ENCODE assay signal across 9 cellular contexts in the genomic region with DNA sequence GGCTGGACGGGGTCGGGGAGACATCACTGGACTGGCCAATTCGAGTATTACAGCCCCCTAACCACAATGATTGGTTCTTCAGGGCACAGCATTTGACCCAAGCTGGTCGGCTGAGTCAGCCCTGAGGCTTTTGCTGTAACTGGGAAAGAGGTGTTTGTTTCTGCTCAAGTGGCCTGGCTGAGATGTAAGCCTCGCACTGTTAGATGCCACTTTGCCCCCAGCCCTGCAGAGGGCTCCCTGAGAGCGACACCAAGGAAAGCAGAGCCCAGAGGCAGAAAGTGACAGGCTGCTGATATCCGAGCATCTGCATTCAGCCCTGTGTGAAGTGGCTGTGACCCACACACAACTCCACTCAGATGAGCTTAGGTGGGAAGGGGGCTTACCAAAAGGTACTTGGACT. TPM values are rescaled to one million over a fixed set of nuclear protein-coding genes. Genes with fewer than 3 reads are reported as not detected.
DNase-seq lines count a peak whose midpoint lies in the region; ATAC-seq and FAIRE-seq lines count a peak whose summit lies in the region.
"Had no signal": no experiment of that assay in that cellular context is flagged by ENCODE, and none has a peak within 500 bp of the region (broad histone marks: within the 10 kb centered on the region; RNA-seq: fewer than 3 reads in every experiment).

No MANE protein-coding gene starts in this region.

- in situ Hi-C loops in SK-MEL-5 (cut with HindIII; ENCODE audit: low pct_unique_long_range_greater_than_20kb, low sequenced_read_pairs): no loop called here

- DNase-seq in SHP77 (lab: John Stamatoyannopoulos, UW) (peak; percentile 38 to 53), SHP77 treated with DMSO at 0.1 percent for 48 hours (lab: John Stamatoyannopoulos, UW) (no peak), Kasumi-1 (lab: John Stamatoyannopoulos, UW) (peak; percentile 56 to 69), SK-MEL-5 (ENCODE audit: low read depth, low spot score) (peak; percentile 65), glomerular visceral epithelial cell (ENCODE audit: extremely low spot score) (peak; percentile 78), sciatic nerve (ENCODE audit: low spot score) (no peak), urothelium cell line (ENCODE audit: low spot score) (no peak), cerebellar nuclear complex (lab: John Stamatoyannopoulos, UW) (no peak)

- no peak for FAIRE-seq in urothelium cell line (lab: Jason Lieb, UNC)

- ATAC-seq in sciatic nerve: peak; percentile 30

- intact Hi-C loops in sciatic nerve (cut with DNase I): no loop called here

RNA-seq across cellular contexts. Expression of a gene that starts 19.4 kb away (rescaled TPM):
- total RNA-seq in SK-MEL-5 (2014; rRNA removed; shearing (Covaris generic)): 373 and 383 TPM in 2 replicates
- 455 and 490 TPM in 2 replicates for polyA plus RNA-seq in SK-MEL-5 (2015; cell fraction: cytosol; rRNA removed)
- polyA plus RNA-seq in SK-MEL-5 (2015; cell fraction: nucleus; rRNA removed): 535 and 718 TPM in 2 replicates
- total RNA-seq in sciatic nerve: 143 TPM

RNA-seq across cellular contexts. Expression of a gene that starts 31.8 kb away (rescaled TPM):
- total RNA-seq in SK-MEL-5 (2014; rRNA removed; shearing (Covaris generic)): not detected in 2 replicates
- not detected in 2 replicates for polyA plus RNA-seq in SK-MEL-5 (2015; cell fraction: cytosol; rRNA removed)
- polyA plus RNA-seq in SK-MEL-5 (2015; cell fraction: nucleus; rRNA removed): not detected in 2 replicates
- not detected for total RNA-seq in sciatic nerve
- total RNA-seq: CD4-positive, CD25-positive, alpha-beta regulatory T cell had no signal
- polyA plus RNA-seq: CD4-positive, CD25-positive, alpha-beta regulatory T cell had no signal

RNA-seq across cellular contexts. Expression of a gene that starts 54.4 kb away (rescaled TPM):
- 1.8 and 2.7 TPM in 2 replicates for total RNA-seq in SK-MEL-5 (2014; rRNA removed; shearing (Covaris generic))
- 2.5 and 3.7 TPM in 2 replicates for polyA plus RNA-seq in SK-MEL-5 (2015; cell fraction: cytosol; rRNA removed)
- 3.0 and 11.2 TPM in 2 replicates for polyA plus RNA-seq in SK-MEL-5 (2015; cell fraction: nucleus; rRNA removed)
- total RNA-seq in sciatic nerve: 4.5 TPM

Comparison
In these comparisons a context has a peak if more than half of its experiments do, and no peak if none do; other contexts are left out.
1. DNase-seq: peak in SHP77 (2 of 2), Kasumi-1 (2 of 2), SK-MEL-5 (single experiment) and glomerular visceral epithelial cell (single experiment); none in SHP77 treated with DMSO at 0.1 percent for 48 hours (single experiment), sciatic nerve (single experiment), urothelium cell line (single experiment) and cerebellar nuclear complex (0 of 2).